In genomic region chr20:35311409-35311808, GRCh38 we compare ENCODE assay signal across 9 cellular contexts. TPM values are rescaled to one million over a fixed set of nuclear protein-coding genes. Genes with fewer than 3 reads are reported as not detected.
DNase-seq lines count a peak whose midpoint lies in the region; ATAC-seq and TF ChIP-seq lines count a peak whose summit lies in the region.
"Had no signal": no experiment of that assay in that cellular context is flagged by ENCODE, and none has a peak within 500 bp of the region (broad histone marks: within the 10 kb centered on the region; RNA-seq: fewer than 3 reads in every experiment).

No MANE protein-coding gene starts in this region.

- BruUV-seq in HCT116 (replicated peaks; lab: Mats Ljungman, UMichigan), result no TSS peak

- intact Hi-C loops in HCT116 (cut with micrococcal nuclease) (no loop called here), colonic mucosa (cut with DNase I) (no loop called here)

- H3K4me3 ChIP-seq in HCT116 (replicated peaks in 1 of 2; ENCODE audit: low read depth in 1 of 2, low read length in 2 of 2) (no peak overlapping the region), colonic mucosa (no peak overlapping the region), WERI-Rb-1 (ENCODE audit: low read depth, low read length) (no peak overlapping the region)

- TF ChIP-seq POLR2A in HCT116 (IDR thresholded peaks at IDR 0.05; ENCODE audit: borderline replicate concordance, extremely low read depth, insufficient read depth, insufficient read length), result no peak

- H3K9me2 ChIP-seq in HCT116 (ENCODE audit: insufficient read depth), result no peaks in the 10 kb centered on the region

- ATAC-seq in HCT116, result peak; percentile 48
- ATAC-seq in SK-N-SH treated with all-trans-retinoic acid at 6 μM for 48 hours, result no peak

- TF ChIP-seq CTCF in HCT116 (IDR thresholded peaks at IDR 0.05 in 2 of 3, conservative IDR thresholded peaks at IDR 0.05 in 1 of 3; ENCODE audit: borderline replicate concordance in 1 of 3, insufficient read depth in 1 of 3, low read depth in 2 of 3, low read length in 2 of 3) (no peak), colonic mucosa (IDR thresholded peaks at IDR 0.05) (no peak), WERI-Rb-1 (IDR thresholded peaks at IDR 0.05; ENCODE audit: low read depth, low read length) (no peak)

- no peaks in the 10 kb centered on the region for H3K36me3 ChIP-seq in HCT116 (ENCODE audit: control insufficient read depth in 1 of 2, insufficient read depth in 2 of 2, low read length in 2 of 2)
- no peaks in the 10 kb centered on the region for H3K36me3 ChIP-seq in colonic mucosa
- peaks cover 19% of the 10 kb centered on the region for H3K36me3 ChIP-seq in WERI-Rb-1

- no peaks in the 10 kb centered on the region for H3K27me3 ChIP-seq in HCT116 (ENCODE audit: insufficient read depth, low read length)
- H3K27me3 ChIP-seq in colonic mucosa, result no peaks in the 10 kb centered on the region
- no peaks in the 10 kb centered on the region for H3K27me3 ChIP-seq in WERI-Rb-1 (ENCODE audit: insufficient read depth, low read depth, severe bottlenecking)

- H3K4me2 ChIP-seq in HCT116 (ENCODE audit: low read length), result peak overlapping the region; percentile 70

- H3K27ac ChIP-seq in HCT116 (ENCODE audit: low read depth, low read length) (peak overlapping the region; percentile 97), colonic mucosa (no peak overlapping the region), WERI-Rb-1 (no peak overlapping the region)

- peaks cover 75 to 98% of the 10 kb centered on the region in 2 experiments for H3K4me1 ChIP-seq in HCT116 (ENCODE audit: control insufficient read depth in 1 of 2, insufficient read depth in 2 of 2, low read length in 2 of 2)
- H3K4me1 ChIP-seq in colonic mucosa, result no peaks in the 10 kb centered on the region

- CTCF ChIA-PET in HCT116 (lab: Charles Lee), result interaction anchor here (2.3 kb wide), 1 partner anchor 7 kb away, joined by 9 read pairs; no protein-coding TSS in a partner anchor

- RAD21 ChIA-PET in HCT116 (lab: Charles Lee; ENCODE audit: low non-redundant PET in 1 of 2, low total read pairs in 2 of 2, uncharacterized antibody in 2 of 2, unreplicated experiment in 2 of 2), result interaction anchor here in 1 of 2 experiments (1.1 kb wide), 1 partner anchor 18 kb away, joined by 4 read pairs; no protein-coding TSS in a partner anchor

- no peak overlapping the region for H2AFZ ChIP-seq in HCT116 (ENCODE audit: low read depth, low read length, poor library complexity, severe bottlenecking)

- H3K9ac ChIP-seq in HCT116 (ENCODE audit: low read length) (peak overlapping the region; percentile 59), colonic mucosa (ENCODE audit: low read depth in 2 of 2, low read length in 2 of 2) (no peak overlapping the region)

- DNase-seq in HCT116 (ENCODE audit: low read depth, low spot score) (peak; percentile 81), colonic mucosa (peak; percentile 76), SHP77 (lab: John Stamatoyannopoulos, UW) (no peak), WERI-Rb-1 (no peak), NCI-H524 (lab: John Stamatoyannopoulos, UW) (no peak), OCI-M1 (lab: John Stamatoyannopoulos, UW) (no peak)
- DNase-seq in stimulated activated CD4-positive, alpha-beta T cell treated with anti-CD3 and anti-CD28 coated beads, Interleukin-1b, Interleukin-23, amount 100 ng/mL, for 24 hours (ENCODE audit: low read depth in 4 of 4, low spot score in 1 of 4), result peak; percentile 34 to 77 (median 48)

- H4K20me1 ChIP-seq in HCT116 (ENCODE audit: insufficient read depth), result no peaks in the 10 kb centered on the region

- TF ChIP-seq RAD21 in HCT116 (IDR thresholded peaks at IDR 0.05; ENCODE audit: low read depth), result no peak

- POLR2A ChIA-PET in HCT116 (lab: Charles Lee), result interaction anchor here (0.7 to 1.6 kb wide), 2 partner anchors 7 to 13 kb away, joined by 3 to 4 read pairs; no protein-coding TSS in a partner anchor

- no peaks in the 10 kb centered on the region for H3K9me3 ChIP-seq in HCT116 (ENCODE audit: control insufficient read depth in 1 of 2, insufficient read depth in 1 of 2, low read depth in 1 of 2, low read length in 2 of 2)
- no peaks in the 10 kb centered on the region for H3K9me3 ChIP-seq in colonic mucosa
- no peaks in the 10 kb centered on the region for H3K9me3 ChIP-seq in WERI-Rb-1 (ENCODE audit: severe bottlenecking)

- no peaks in the 10 kb centered on the region for H3K79me2 ChIP-seq in HCT116 (ENCODE audit: insufficient read depth, low read length)

TF ChIP-seq in HCT116, 20 proteins besides CTCF, POLR2A, EP300 and RAD21:
- peak; percentile 92 for TF ChIP-seq YY1 (IDR thresholded peaks at IDR 0.05; ENCODE audit: extremely low read depth, insufficient replicate concordance, low read depth, low read length)
- TF ChIP-seq, protein P1, sequence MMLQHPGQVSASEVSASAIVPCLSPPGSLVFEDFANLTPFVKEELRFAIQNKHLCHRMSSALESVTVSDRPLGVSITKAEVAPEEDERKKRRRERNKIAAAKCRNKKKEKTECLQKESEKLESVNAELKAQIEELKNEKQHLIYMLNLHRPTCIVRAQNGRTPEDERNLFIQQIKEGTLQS (IDR thresholded peaks at IDR 0.05), result no peak

TF ChIP-seq in SK-N-SH treated with all-trans-retinoic acid at 6 μM for 48 hours, 23 proteins besides CTCF, POLR2A, EP300 and RAD21:
- TF ChIP-seq, protein P2, sequence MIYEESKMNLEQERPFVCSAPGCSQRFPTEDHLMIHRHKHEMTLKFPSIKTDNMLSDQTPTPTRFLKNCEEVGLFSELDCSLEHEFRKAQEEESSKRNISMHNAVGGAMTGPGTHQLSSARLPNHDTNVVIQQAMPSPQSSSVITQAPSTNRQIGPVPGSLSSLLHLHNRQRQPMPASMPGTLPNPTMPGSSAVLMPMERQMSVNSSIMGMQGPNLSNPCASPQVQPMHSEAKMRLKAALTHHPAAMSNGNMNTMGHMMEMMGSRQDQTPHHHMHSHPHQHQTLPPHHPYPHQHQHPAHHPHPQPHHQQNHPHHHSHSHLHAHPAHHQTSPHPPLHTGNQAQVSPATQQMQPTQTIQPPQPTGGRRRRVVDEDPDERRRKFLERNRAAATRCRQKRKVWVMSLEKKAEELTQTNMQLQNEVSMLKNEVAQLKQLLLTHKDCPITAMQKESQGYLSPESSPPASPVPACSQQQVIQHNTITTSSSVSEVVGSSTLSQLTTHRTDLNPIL (CRISPR knock-in tag; IDR thresholded peaks at IDR 0.05; ENCODE audit: low read depth), result no peak
- peak; percentile 51; the same call in 1 of the 2 replicates for TF ChIP-seq OSR1 (CRISPR knock-in tag; IDR thresholded peaks at IDR 0.05)

RNA-seq across cellular contexts. Expression of gene FAM83C, which starts 19.2 kb away (rescaled TPM):
- total RNA-seq in HCT116 (2021; ENCODE audit: unreplicated experiment), result not detected
- polyA plus RNA-seq in HCT116 (2012), result not detected in 2 replicates
- total RNA-seq in colonic mucosa, result under 1 TPM in 1 of 2 donors, not detected in 1; 0.45 TPM
- polyA plus RNA-seq: liver had no signal

RNA-seq across cellular contexts. Expression of gene EIF6, which starts 26.8 kb away (rescaled TPM):
- total RNA-seq in HCT116 (2021; ENCODE audit: unreplicated experiment), result 209 TPM
- polyA plus RNA-seq in HCT116 (2012), result 265 and 299 TPM in 2 replicates
- 100 to 1,000 TPM; 163 to 194 TPM for total RNA-seq in colonic mucosa

RNA-seq across cellular contexts. Expression of gene MMP24OS, which starts 33.5 kb away (rescaled TPM):
- total RNA-seq in HCT116 (2021; ENCODE audit: unreplicated experiment) (59.6 TPM), colonic mucosa (100 to 1,000 TPM in 1 of 2 donors, 10 to 100 TPM in 1; 83.9 to 123 TPM)
- polyA plus RNA-seq in HCT116 (2012), result 57.1 and 60.2 TPM in 2 replicates

Comparison
In these comparisons a context has a peak if more than half of its experiments do, and no peak if none do; other contexts are left out.
1. DNase-seq: peak in HCT116 (single experiment), colonic mucosa (single experiment) and stimulated activated CD4-positive, alpha-beta T cell treated with anti-CD3 and anti-CD28 coated beads, Interleukin-1b, Interleukin-23, amount 100 ng/mL, for 24 hours (4 of 4); none in SHP77 (0 of 2), WERI-Rb-1 (single experiment), NCI-H524 (0 of 2) and OCI-M1 (single experiment).